ENCODE assay signal across 8 cellular contexts in the genomic region with DNA sequence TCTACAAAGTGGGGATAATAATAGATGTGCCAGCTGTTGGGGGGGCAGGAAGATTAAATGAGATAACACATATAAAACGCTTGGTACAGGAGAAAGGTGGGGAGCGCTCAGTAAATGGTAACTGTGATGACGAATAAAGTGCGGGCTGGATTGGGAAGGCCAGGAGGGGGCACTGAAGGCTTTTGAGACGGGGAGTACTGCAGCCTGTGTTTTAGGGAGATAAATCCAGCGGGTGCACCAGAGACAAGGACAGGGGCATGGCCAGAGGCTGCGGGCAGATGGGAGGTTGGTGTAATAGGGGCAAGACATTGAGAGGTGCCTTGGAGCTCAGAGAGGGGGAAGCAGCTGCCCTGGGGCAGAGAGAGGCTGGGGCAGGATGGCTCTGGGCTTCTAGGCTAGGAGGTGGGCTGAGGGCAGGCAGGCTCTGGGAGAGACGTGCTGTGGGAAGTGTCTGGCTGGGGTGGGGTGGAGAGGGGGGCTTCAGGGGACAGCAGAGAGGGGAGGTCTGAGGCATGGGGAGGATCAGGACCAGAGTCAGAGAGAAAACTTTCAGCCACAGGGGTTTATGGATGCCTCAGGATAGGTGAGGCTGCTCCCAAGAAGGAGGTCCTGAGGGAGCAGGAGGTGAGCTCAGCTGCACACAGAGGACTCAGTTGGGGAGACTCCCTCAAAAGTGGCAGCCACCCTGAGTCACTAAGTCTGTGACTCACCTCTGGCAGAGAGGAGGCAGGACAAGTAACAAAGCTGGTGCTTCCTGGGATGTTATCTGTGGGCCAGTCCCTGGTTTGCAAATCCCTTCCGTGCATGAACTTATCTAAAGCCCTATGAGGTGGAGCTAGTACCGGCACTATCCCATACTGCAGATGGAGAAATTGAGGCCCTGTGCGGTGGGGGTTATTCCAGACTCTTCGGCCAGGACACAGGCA. TPM values are rescaled to one million over a fixed set of nuclear protein-coding genes. Genes with fewer than 3 reads are reported as not detected.
A peak's percentile ranks its signal among the peaks of the same experiment; 100 is the strongest.
DNase-seq lines count a peak whose midpoint lies in the region; ATAC-seq, FAIRE-seq and TF ChIP-seq lines count a peak whose summit lies in the region.

No MANE protein-coding gene starts in this region.

- H3K9ac ChIP-seq in kidney (ENCODE audit: low read length in 2 of 2): peak overlapping the region in 1 of 2 donors; percentile 94

- ATAC-seq in GM19023 (IDR thresholded peaks at IDR 0.05; ENCODE audit: unreplicated experiment): no peak

- BruUV-seq in A673 (replicated peaks; lab: Mats Ljungman, UMichigan): no TSS peak

- intact Hi-C loops in A673 (cut with micrococcal nuclease; ENCODE audit: unreplicated experiment): loop anchor here (1.0 to 5.0 kb wide), 3 partner anchors 63 to 171 kb away; a partner anchor contains a TSS
- intact Hi-C loops in kidney (cut with DNase I): loop anchor here (5.0 to 10.0 kb wide), 2 partner anchors 53 to 101 kb away; no protein-coding TSS in a partner anchor

- no peak for FAIRE-seq in kidney (lab: Jason Lieb, UNC)

- H3K9me3 ChIP-seq in A673 (ENCODE audit: low read depth, low read length, poor library complexity, severe bottlenecking) (no peaks in the 10 kb centered on the region), HEK293 (ENCODE audit: control insufficient read depth, insufficient read depth, low read depth, low read length) (no peaks in the 10 kb centered on the region), kidney (ENCODE audit: control insufficient read depth in 1 of 2, low read length in 2 of 2) (no peaks in the 10 kb centered on the region)

- no peak overlapping the region for H3K27ac ChIP-seq in A673 (ENCODE audit: low read depth, low read length, poor library complexity, severe bottlenecking)
- H3K27ac ChIP-seq in HEK293 (ENCODE audit: extremely low read depth, low read depth, low read length): no peak overlapping the region
- peak overlapping the region; percentile 99 to 100 for H3K27ac ChIP-seq in kidney (ENCODE audit: low read depth in 2 of 2, low read length in 2 of 2)

- H3K36me3 ChIP-seq in A673 (ENCODE audit: insufficient read depth, low read length, poor library complexity, severe bottlenecking) (no peaks in the 10 kb centered on the region), HEK293 (ENCODE audit: control insufficient read depth in 2 of 2, insufficient read depth in 1 of 2, low read length in 2 of 2) (no peaks in the 10 kb centered on the region), kidney (ENCODE audit: control insufficient read depth in 1 of 2, insufficient read depth in 2 of 2, low read length in 2 of 2) (no peaks in the 10 kb centered on the region)

- H3K4me3 ChIP-seq in A673 (ENCODE audit: low read depth, low read length, poor library complexity, severe bottlenecking) (no peak overlapping the region), HEK293 (ENCODE audit: low read depth, low read length) (no peak overlapping the region), astrocyte of the spinal cord (ENCODE audit: low read depth, low read length) (no peak overlapping the region), kidney (ENCODE audit: low read length in 2 of 2) (no peak overlapping the region)

- no peaks in the 10 kb centered on the region for H3K27me3 ChIP-seq in A673 (replicated peaks; ENCODE audit: insufficient read depth, low read depth, low read length, poor library complexity)

- in situ Hi-C loops in astrocyte of the spinal cord (cut with HindIII; ENCODE audit: low sequenced_read_pairs): no loop called here

- CTCF ChIA-PET in A673 (lab: Charles Lee) (interaction anchor here (0.7 to 1.9 kb wide), 3 partner anchors 10 to 90 kb away, joined by 3 to 9 read pairs (median 6); no protein-coding TSS in a partner anchor), HEK293 (lab: Yijun Ruan, JAX) (interaction anchor here (0.5 to 12.2 kb wide), 23 partner anchors 9 to 291 kb away, joined by 3 to 231 read pairs (median 4); no protein-coding TSS in a partner anchor)

- peak; percentile 41 for TF ChIP-seq CTCF in A673 (conservative IDR thresholded peaks at IDR 0.05; ENCODE audit: low read depth, low read length)
- peak; percentile 67 for TF ChIP-seq CTCF in HEK293 (tag by site-specific recombination; IDR thresholded peaks at IDR 0.05)
- peak; percentile 39 for TF ChIP-seq CTCF in astrocyte of the spinal cord (IDR thresholded peaks at IDR 0.05; ENCODE audit: low read depth, low read length)
- peak; percentile 32 for TF ChIP-seq CTCF in kidney (IDR thresholded peaks at IDR 0.05; ENCODE audit: borderline replicate concordance, extremely low read depth, insufficient read depth)

- H3K4me1 ChIP-seq in A673 (ENCODE audit: insufficient read depth, low read length, poor library complexity, severe bottlenecking): peaks cover 27% of the 10 kb centered on the region
- H3K4me1 ChIP-seq in HEK293 (ENCODE audit: control insufficient read depth, insufficient read depth, low read length): no peaks in the 10 kb centered on the region; the same call in 1 of the 2 replicates
- H3K4me1 ChIP-seq in kidney (ENCODE audit: control insufficient read depth in 1 of 2, insufficient read depth in 1 of 2, low read depth in 1 of 2, low read length in 2 of 2): peaks cover 19 to 30% of the 10 kb centered on the region in 2 donors

- DNase-seq in A673 (ENCODE audit: low spot score) (peak; percentile 35), SW 1271 (lab: John Stamatoyannopoulos, UW) (peak; percentile 74 to 87), astrocyte of the spinal cord (ENCODE audit: low read depth, low spot score) (no peak), kidney (no peak), NCI-H748 treated with DMSO at 0.1 percent for 48 hours (lab: John Stamatoyannopoulos, UW) (no peak)
- DNase-seq in stimulated activated CD4-positive, alpha-beta T cell treated with anti-CD3 and anti-CD28 coated beads, TNF-alpha, amount 100 ng/mL, for 4 hours (ENCODE audit: low read depth in 3 of 3): peak; percentile 18 to 35 (median 30)

- POLR2A ChIA-PET in A673 (lab: Charles Lee; ENCODE audit: low non-redundant PET) (no interaction called here), HEK293 (lab: Yijun Ruan, JAX) (interaction anchor here (1.0 kb wide), 3 partner anchors 97 to 103 kb away, joined by 3 to 5 read pairs (median 4); a partner anchor contains a TSS)

TF ChIP-seq in HEK293, 187 proteins besides CTCF, POLR2A, EP300 and RAD21 (continues in another document):
- TF ChIP-seq ZNF169 (tag by site-specific recombination; IDR thresholded peaks at IDR 0.05): no peak
- no peak for TF ChIP-seq ZNF114 (tag by site-specific recombination; IDR thresholded peaks at IDR 0.05)
- TF ChIP-seq ZNF404 (tag by site-specific recombination; IDR thresholded peaks at IDR 0.05): no peak
- no peak for TF ChIP-seq ZBTB8A (tag by site-specific recombination; IDR thresholded peaks at IDR 0.05)
- TF ChIP-seq KLF9 (tag by site-specific recombination; IDR thresholded peaks at IDR 0.05; ENCODE audit: low read depth): no peak
- no peak for TF ChIP-seq ZNF324 (tag by site-specific recombination; IDR thresholded peaks at IDR 0.05)
- TF ChIP-seq, protein P1, sequence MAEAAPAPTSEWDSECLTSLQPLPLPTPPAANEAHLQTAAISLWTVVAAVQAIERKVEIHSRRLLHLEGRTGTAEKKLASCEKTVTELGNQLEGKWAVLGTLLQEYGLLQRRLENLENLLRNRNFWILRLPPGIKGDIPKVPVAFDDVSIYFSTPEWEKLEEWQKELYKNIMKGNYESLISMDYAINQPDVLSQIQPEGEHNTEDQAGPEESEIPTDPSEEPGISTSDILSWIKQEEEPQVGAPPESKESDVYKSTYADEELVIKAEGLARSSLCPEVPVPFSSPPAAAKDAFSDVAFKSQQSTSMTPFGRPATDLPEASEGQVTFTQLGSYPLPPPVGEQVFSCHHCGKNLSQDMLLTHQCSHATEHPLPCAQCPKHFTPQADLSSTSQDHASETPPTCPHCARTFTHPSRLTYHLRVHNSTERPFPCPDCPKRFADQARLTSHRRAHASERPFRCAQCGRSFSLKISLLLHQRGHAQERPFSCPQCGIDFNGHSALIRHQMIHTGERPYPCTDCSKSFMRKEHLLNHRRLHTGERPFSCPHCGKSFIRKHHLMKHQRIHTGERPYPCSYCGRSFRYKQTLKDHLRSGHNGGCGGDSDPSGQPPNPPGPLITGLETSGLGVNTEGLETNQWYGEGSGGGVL (tag by site-specific recombination; IDR thresholded peaks at IDR 0.05): peak; percentile 53; the same call in 1 of the 2 replicates
- peak; percentile 48; the same call in 1 of the 2 replicates for TF ChIP-seq ZNF664 (tag by site-specific recombination; IDR thresholded peaks at IDR 0.05)
- no peak for TF ChIP-seq OSR2 (tag by site-specific recombination; IDR thresholded peaks at IDR 0.05)
- peak; percentile 66 for TF ChIP-seq GLIS1 (tag by site-specific recombination; IDR thresholded peaks at IDR 0.05)
- TF ChIP-seq ZNF76 (tag by site-specific recombination; IDR thresholded peaks at IDR 0.05; ENCODE audit: borderline replicate concordance, low read depth): no peak
- no peak for TF ChIP-seq KLF1 (tag by site-specific recombination; IDR thresholded peaks at IDR 0.05)
- TF ChIP-seq ZXDB (tag by site-specific recombination; IDR thresholded peaks at IDR 0.05): no peak
- TF ChIP-seq SP2 (tag by site-specific recombination; IDR thresholded peaks at IDR 0.05): 0 out of 2 replicates have a peak, but pooled peaks have one; percentile 16
- peak; percentile 27; the same call in 1 of the 2 replicates for TF ChIP-seq ZNF654 (tag by site-specific recombination; IDR thresholded peaks at IDR 0.05; ENCODE audit: low read depth)

RNA-seq across cellular contexts. Expression of a gene that starts 18.9 kb away (rescaled TPM):
- not detected in 2 replicates for total RNA-seq in A673 (2021)
- not detected for total RNA-seq in kidney
- polyA plus RNA-seq in kidney (ENCODE audit: insufficient read depth, low read depth, low replicate concordance): not detected

Comparison
In these comparisons a context has a peak if more than half of its experiments do, and no peak if none do; other contexts are left out.
1. DNase-seq: peak in A673 (single experiment), SW 1271 (2 of 2) and stimulated activated CD4-positive, alpha-beta T cell treated with anti-CD3 and anti-CD28 coated beads, TNF-alpha, amount 100 ng/mL, for 4 hours (3 of 3); none in astrocyte of the spinal cord (single experiment), kidney (single experiment) and NCI-H748 treated with DMSO at 0.1 percent for 48 hours (single experiment).
2. H3K27ac ChIP-seq: peak in kidney (2 of 2); none in A673 (single experiment) and HEK293 (single experiment).
3. Peak in every context shown above with its lines, with median percentiles within 50 percentile points of each other: CTCF ChIP-seq.